28 cellular contexts compared by ENCODE assay signal in genomic region chr9:116756995-116757394, GRCh38.
"Had no signal": no experiment of that assay in that cellular context is flagged by ENCODE, and none has a peak within 500 bp of the region (broad histone marks: within the 10 kb centered on the region; RNA-seq: fewer than 3 reads in every experiment).

No MANE protein-coding gene starts in this region.

- H3K36me3 ChIP-seq: brain microvascular endothelial cell, gastroesophageal sphincter, neutrophil, right lobe of liver, transverse colon had no signal

- H3K9me3 ChIP-seq: neutrophil, right lobe of liver, transverse colon had no signal

- H3K27me3 ChIP-seq: brain microvascular endothelial cell, gastroesophageal sphincter, hepatocyte, right lobe of liver, transverse colon had no signal

- H3K27ac Mint-ChIP-seq: activated CD4-positive, alpha-beta memory T cell treated with anti-CD3 and anti-CD28 coated beads for 36 hours; activated CD4-positive, alpha-beta T cell treated with anti-CD3 and anti-CD28 coated beads, Interleukin-2, amount 10 ng/mL, durations not matched to agents 24 days and 14 days; activated naive CD4-positive, alpha-beta T cell treated with anti-CD3 and anti-CD28 coated beads for 36 hours; activated naive CD8-positive, alpha-beta T cell treated with anti-CD3 and anti-CD28 coated beads, Interleukin-2, amount 10 ng/mL, durations not matched to agents 7 days and 5 days; activated T-helper 1 cell treated with anti-CD3 and anti-CD28 coated beads, Interleukin-12 subunit alpha, Interleukin-12 subunit beta, Interleukin-2, Interleukin-4 antibody, amounts not matched to agents 30 ng/mL and 10 ng/mL and 1 ng/mL, durations not matched to agents 14 hours and 24 hours and 36 hours; mesothelial cell of epicardium; nephron progenitor cell had no signal

- H3K27ac ChIP-seq: brain microvascular endothelial cell, gastroesophageal sphincter, hepatocyte, neutrophil, right lobe of liver, transverse colon, WERI-Rb-1 had no signal

- H3K4me2 ChIP-seq: hepatocyte had no signal

- H2AFZ ChIP-seq: hepatocyte had no signal

- H3K4me1 ChIP-seq: gastroesophageal sphincter, right lobe of liver, transverse colon had no signal

- H3K36me3 Mint-ChIP-seq: activated CD4-positive, alpha-beta memory T cell treated with anti-CD3 and anti-CD28 coated beads for 36 hours; activated naive CD8-positive, alpha-beta T cell treated with anti-CD3 and anti-CD28 coated beads, Interleukin-2, amount 10 ng/mL, durations not matched to agents 7 days and 5 days; mesothelial cell of epicardium; naive B cell had no signal

- DNase-seq: activated CD4-positive, alpha-beta memory T cell treated with anti-CD3 and anti-CD28 coated beads for 36 hours; activated CD4-positive, alpha-beta T cell treated with anti-CD3 and anti-CD28 coated beads, Interleukin-2, amount 10 ng/mL, durations not matched to agents 24 days and 14 days; activated CD4-positive, CD25-positive, alpha-beta regulatory T cell treated with anti-CD3 and anti-CD28 coated beads, Interleukin-2, amount 50 U/mL, for 72 hours; activated CD8-positive, alpha-beta memory T cell treated with anti-CD3 and anti-CD28 coated beads, Interleukin-2, amount 50 U/mL, for 4 hours; activated effector memory CD4-positive, alpha-beta T cell treated with anti-CD3 and anti-CD28 coated beads, Interleukin-2, amount 50 U/mL, for 16 hours; activated naive CD4-positive, alpha-beta T cell treated with anti-CD3 and anti-CD28 coated beads for 36 hours; activated naive CD8-positive, alpha-beta T cell treated with anti-CD3 and anti-CD28 coated beads, Interleukin-2, amount 10 ng/mL, durations not matched to agents 7 days and 5 days; activated T-cell treated with anti-CD3 and anti-CD28 coated beads, Interleukin-2, amount 50 U/mL, for 1 hour; brain microvascular endothelial cell; dermis blood vessel endothelial cell; effector CD4-positive, alpha-beta T cell; erythroblast; left cardiac atrium; left ventricle myocardium superior; mammary epithelial cell; naive B cell; nephron progenitor cell; right lobe of liver; stimulated activated CD4-positive, alpha-beta T cell treated with anti-CD3 and anti-CD28 coated beads, Interleukin-2, amount 100 ng/mL, for 48 hours; stimulated activated naive CD4-positive, alpha-beta T cell treated with Interleukin-2 at 50 U/mL for 16 hours; T1000; transverse colon; WERI-Rb-1 had no signal

- H3K79me2 ChIP-seq: hepatocyte had no signal

- H3K4me1 Mint-ChIP-seq: activated CD4-positive, alpha-beta T cell treated with anti-CD3 and anti-CD28 coated beads, Interleukin-2, amount 10 ng/mL, durations not matched to agents 24 days and 14 days; mesothelial cell of epicardium; nephron progenitor cell had no signal

- H3K4me3 Mint-ChIP-seq: activated CD4-positive, alpha-beta memory T cell treated with anti-CD3 and anti-CD28 coated beads for 36 hours; activated CD4-positive, alpha-beta T cell treated with anti-CD3 and anti-CD28 coated beads, Interleukin-2, amount 10 ng/mL, durations not matched to agents 24 days and 14 days; activated naive CD4-positive, alpha-beta T cell treated with anti-CD3 and anti-CD28 coated beads for 36 hours; activated naive CD8-positive, alpha-beta T cell treated with anti-CD3 and anti-CD28 coated beads, Interleukin-2, amount 10 ng/mL, durations not matched to agents 7 days and 5 days; activated T-helper 1 cell treated with anti-CD3 and anti-CD28 coated beads, Interleukin-12 subunit alpha, Interleukin-12 subunit beta, Interleukin-2, Interleukin-4 antibody, amounts not matched to agents 30 ng/mL and 10 ng/mL and 1 ng/mL, durations not matched to agents 14 hours and 24 hours and 36 hours; mesothelial cell of epicardium; naive B cell; nephron progenitor cell had no signal

- H3K4me3 ChIP-seq: gastroesophageal sphincter, hepatocyte, right lobe of liver, transverse colon had no signal

- H3K9me3 Mint-ChIP-seq: activated CD4-positive, alpha-beta T cell treated with anti-CD3 and anti-CD28 coated beads, Interleukin-2, amount 10 ng/mL, durations not matched to agents 24 days and 14 days; activated T-helper 1 cell treated with anti-CD3 and anti-CD28 coated beads, Interleukin-12 subunit alpha, Interleukin-12 subunit beta, Interleukin-2, Interleukin-4 antibody, amounts not matched to agents 30 ng/mL and 10 ng/mL and 1 ng/mL, durations not matched to agents 14 hours and 24 hours and 36 hours had no signal
